In the genomic region with DNA sequence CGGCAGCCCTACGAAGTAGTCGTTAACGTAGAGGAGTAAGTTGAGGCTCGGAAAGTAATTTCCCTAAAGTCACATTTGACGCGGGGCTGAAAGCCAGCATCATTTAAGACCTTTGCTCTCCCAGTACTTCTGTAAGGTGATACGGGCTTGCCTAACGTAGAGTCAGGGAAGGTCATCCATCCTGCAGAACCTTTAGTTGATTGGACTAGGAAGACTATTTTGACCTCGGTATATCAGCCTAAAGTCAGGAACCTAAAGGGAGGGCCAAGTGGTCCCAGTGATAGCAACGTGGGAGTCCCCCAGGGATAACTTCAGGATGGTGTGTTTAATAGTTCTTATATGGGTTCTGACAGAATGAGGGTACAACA, we compare ENCODE assay signal across 1 cellular context.
TF ChIP-seq lines count a peak whose summit lies in the region.

No MANE protein-coding gene starts in this region.

TF ChIP-seq in HCT116, 20 proteins besides CTCF, POLR2A, EP300 and RAD21 (continued from another document):
- TF ChIP-seq, protein P1, sequence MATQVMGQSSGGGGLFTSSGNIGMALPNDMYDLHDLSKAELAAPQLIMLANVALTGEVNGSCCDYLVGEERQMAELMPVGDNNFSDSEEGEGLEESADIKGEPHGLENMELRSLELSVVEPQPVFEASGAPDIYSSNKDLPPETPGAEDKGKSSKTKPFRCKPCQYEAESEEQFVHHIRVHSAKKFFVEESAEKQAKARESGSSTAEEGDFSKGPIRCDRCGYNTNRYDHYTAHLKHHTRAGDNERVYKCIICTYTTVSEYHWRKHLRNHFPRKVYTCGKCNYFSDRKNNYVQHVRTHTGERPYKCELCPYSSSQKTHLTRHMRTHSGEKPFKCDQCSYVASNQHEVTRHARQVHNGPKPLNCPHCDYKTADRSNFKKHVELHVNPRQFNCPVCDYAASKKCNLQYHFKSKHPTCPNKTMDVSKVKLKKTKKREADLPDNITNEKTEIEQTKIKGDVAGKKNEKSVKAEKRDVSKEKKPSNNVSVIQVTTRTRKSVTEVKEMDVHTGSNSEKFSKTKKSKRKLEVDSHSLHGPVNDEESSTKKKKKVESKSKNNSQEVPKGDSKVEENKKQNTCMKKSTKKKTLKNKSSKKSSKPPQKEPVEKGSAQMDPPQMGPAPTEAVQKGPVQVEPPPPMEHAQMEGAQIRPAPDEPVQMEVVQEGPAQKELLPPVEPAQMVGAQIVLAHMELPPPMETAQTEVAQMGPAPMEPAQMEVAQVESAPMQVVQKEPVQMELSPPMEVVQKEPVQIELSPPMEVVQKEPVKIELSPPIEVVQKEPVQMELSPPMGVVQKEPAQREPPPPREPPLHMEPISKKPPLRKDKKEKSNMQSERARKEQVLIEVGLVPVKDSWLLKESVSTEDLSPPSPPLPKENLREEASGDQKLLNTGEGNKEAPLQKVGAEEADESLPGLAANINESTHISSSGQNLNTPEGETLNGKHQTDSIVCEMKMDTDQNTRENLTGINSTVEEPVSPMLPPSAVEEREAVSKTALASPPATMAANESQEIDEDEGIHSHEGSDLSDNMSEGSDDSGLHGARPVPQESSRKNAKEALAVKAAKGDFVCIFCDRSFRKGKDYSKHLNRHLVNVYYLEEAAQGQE (IDR thresholded peaks at IDR 0.05; ENCODE audit: low read depth) = no peak
- TF ChIP-seq SP1 (IDR thresholded peaks at IDR 0.05; ENCODE audit: low read depth) = no peak
- no peak for TF ChIP-seq ELF1 (IDR thresholded peaks at IDR 0.05; ENCODE audit: borderline replicate concordance, low read depth)
- no peak for TF ChIP-seq POLR2AphosphoS5 (IDR thresholded peaks at IDR 0.05; ENCODE audit: low read depth, low read length)
- no peak for TF ChIP-seq CEBPB (IDR thresholded peaks at IDR 0.05; ENCODE audit: low read depth)
- no peak for TF ChIP-seq CBX3 (IDR thresholded peaks at IDR 0.05; ENCODE audit: low read depth)
- TF ChIP-seq, protein P2, sequence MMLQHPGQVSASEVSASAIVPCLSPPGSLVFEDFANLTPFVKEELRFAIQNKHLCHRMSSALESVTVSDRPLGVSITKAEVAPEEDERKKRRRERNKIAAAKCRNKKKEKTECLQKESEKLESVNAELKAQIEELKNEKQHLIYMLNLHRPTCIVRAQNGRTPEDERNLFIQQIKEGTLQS (IDR thresholded peaks at IDR 0.05) = no peak
- TF ChIP-seq EZH2 (IDR thresholded peaks at IDR 0.05) = no peak
